9 cellular contexts compared by ENCODE assay signal in the genomic region with DNA sequence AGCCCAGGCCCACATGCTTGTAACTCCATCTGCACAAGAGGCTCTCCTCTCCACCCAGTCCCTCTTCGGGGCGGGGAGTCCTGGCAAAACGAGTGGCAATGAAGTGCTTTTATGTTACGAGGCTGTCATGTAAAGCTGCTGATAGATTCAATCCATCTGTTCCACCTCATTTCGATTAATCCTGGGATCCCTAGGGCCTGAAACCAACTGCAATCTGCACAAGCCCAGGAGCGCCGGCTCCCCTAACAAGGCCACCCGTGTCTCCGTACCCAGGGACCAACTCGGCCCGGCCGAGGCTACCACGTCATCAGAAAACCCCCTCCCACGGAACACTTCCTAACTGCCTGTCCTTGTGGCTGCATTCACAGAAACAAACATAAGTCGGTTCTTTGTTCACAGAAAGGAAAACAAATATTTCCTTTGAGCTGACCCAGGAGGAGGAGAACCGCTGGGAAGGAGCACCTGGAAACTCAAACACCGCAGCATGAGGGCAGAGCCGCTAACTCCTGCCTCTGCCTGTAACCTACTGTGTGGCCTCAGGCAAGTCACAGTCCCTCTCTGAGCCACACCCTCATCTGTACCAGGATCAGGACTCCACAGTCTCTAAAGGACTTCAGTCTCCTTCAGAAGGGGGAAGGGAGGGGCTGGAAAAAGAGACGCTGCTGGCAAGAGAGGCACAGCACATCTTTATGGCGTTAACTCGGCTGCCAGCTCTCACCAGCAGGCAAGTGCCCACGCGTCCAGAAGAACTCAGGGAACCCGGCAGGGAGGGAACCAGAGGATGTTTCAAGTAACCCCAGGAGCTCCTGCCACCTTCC. TPM values are rescaled to one million over a fixed set of nuclear protein-coding genes. Genes with fewer than 3 reads are reported as not detected.
A peak's percentile ranks its signal among the peaks of the same experiment; 100 is the strongest.
DNase-seq lines count a peak whose midpoint lies in the region; ATAC-seq and TF ChIP-seq lines count a peak whose summit lies in the region.
"Had no signal": no experiment of that assay in that cellular context is flagged by ENCODE, and none has a peak within 500 bp of the region (broad histone marks: within the 10 kb centered on the region; RNA-seq: fewer than 3 reads in every experiment).

No MANE protein-coding gene starts in this region.

- H3K79me2 ChIP-seq in osteoblast (ENCODE audit: insufficient read depth, low read length): no peaks in the 10 kb centered on the region

- DNase-seq in DMS79 treated with DMSO at 0.1 percent for 48 hours (lab: John Stamatoyannopoulos, UW) (peak; percentile 99), NCI-H345 treated with DMSO at 0.1 percent for 48 hours (lab: John Stamatoyannopoulos, UW; ENCODE audit: unreplicated experiment) (peak; percentile 94), osteoblast (ENCODE audit: insufficient read length, low spot score, missing footprints) (peak; percentile 87), HFFc6 (no peak), globus pallidus (ENCODE audit: low spot score) (no peak)
- peak; percentile 60 for DNase-seq in activated naive CD8-positive, alpha-beta T cell treated with anti-CD3 and anti-CD28 coated beads, Interleukin-2, amount 50 U/mL, for 24 hours
- DNase-seq: gastrocnemius medialis had no signal

- peak overlapping the region; percentile 87 for H3K27ac Mint-ChIP-seq in activated naive CD8-positive, alpha-beta T cell treated with anti-CD3 and anti-CD28 coated beads, Interleukin-2, amount 50 U/mL, for 24 hours
- H3K27ac Mint-ChIP-seq in HFFc6: no peak overlapping the region

- H3K27me3 ChIP-seq in osteoblast (ENCODE audit: insufficient read depth, low read length): peaks cover 10% of the 10 kb centered on the region
- H3K27me3 ChIP-seq: gastrocnemius medialis had no signal

- H3K9me3 Mint-ChIP-seq in activated naive CD8-positive, alpha-beta T cell treated with anti-CD3 and anti-CD28 coated beads, Interleukin-2, amount 50 U/mL, for 24 hours: no peaks in the 10 kb centered on the region
- no peaks in the 10 kb centered on the region for H3K9me3 Mint-ChIP-seq in HFFc6

- H4K20me1 ChIP-seq in osteoblast (ENCODE audit: insufficient read depth, low read length): no peaks in the 10 kb centered on the region

- H3K4me2 ChIP-seq in osteoblast (ENCODE audit: insufficient read depth, low read length): no peak overlapping the region

- H3K36me3 ChIP-seq in osteoblast (ENCODE audit: insufficient read depth, low read length): no peaks in the 10 kb centered on the region
- H3K36me3 ChIP-seq: gastrocnemius medialis had no signal

- peak; percentile 15 for ATAC-seq in activated naive CD8-positive, alpha-beta T cell treated with anti-CD3 and anti-CD28 coated beads, Interleukin-2, amount 50 U/mL, for 24 hours
- no peak for ATAC-seq in GM21515 (IDR thresholded peaks at IDR 0.05; ENCODE audit: unreplicated experiment)
- ATAC-seq in HG03520 (IDR thresholded peaks at IDR 0.05; ENCODE audit: unreplicated experiment): no peak
- ATAC-seq: gastrocnemius medialis had no signal

- H2AFZ ChIP-seq in osteoblast (ENCODE audit: low read length): no peak overlapping the region

- no peaks in the 10 kb centered on the region for H3K9me3 ChIP-seq in osteoblast (ENCODE audit: low read depth, low read length)
- H3K9me3 ChIP-seq: gastrocnemius medialis had no signal

- no peaks in the 10 kb centered on the region for H3K4me1 ChIP-seq in osteoblast (ENCODE audit: insufficient read depth, low read length)
- H3K4me1 ChIP-seq: gastrocnemius medialis had no signal

- peak overlapping the region; percentile 42 for H3K4me3 Mint-ChIP-seq in activated naive CD8-positive, alpha-beta T cell treated with anti-CD3 and anti-CD28 coated beads, Interleukin-2, amount 50 U/mL, for 24 hours
- no peak overlapping the region for H3K4me3 Mint-ChIP-seq in HFFc6

- peaks cover 97% of the 10 kb centered on the region for H3K4me1 Mint-ChIP-seq in activated naive CD8-positive, alpha-beta T cell treated with anti-CD3 and anti-CD28 coated beads, Interleukin-2, amount 50 U/mL, for 24 hours
- peaks cover 12% of the 10 kb centered on the region for H3K4me1 Mint-ChIP-seq in HFFc6 (ENCODE audit: low read depth)

- TF ChIP-seq CTCF in osteoblast (IDR thresholded peaks at IDR 0.05; ENCODE audit: extremely low read depth, low read depth, low read length) (no peak), HFFc6 (IDR thresholded peaks at IDR 0.05) (no peak)

- no peak overlapping the region for H3K27ac ChIP-seq in osteoblast (ENCODE audit: low read depth, low read length)
- H3K27ac ChIP-seq: gastrocnemius medialis had no signal

- peaks cover 3% of the 10 kb centered on the region for H3K36me3 Mint-ChIP-seq in activated naive CD8-positive, alpha-beta T cell treated with anti-CD3 and anti-CD28 coated beads, Interleukin-2, amount 50 U/mL, for 24 hours (ENCODE audit: low read depth)
- no peaks in the 10 kb centered on the region for H3K36me3 Mint-ChIP-seq in HFFc6 (ENCODE audit: low read depth)

- no peak overlapping the region for H3K4me3 ChIP-seq in osteoblast (ENCODE audit: insufficient read depth, low read length)
- H3K4me3 ChIP-seq: gastrocnemius medialis had no signal

- H3K27me3 Mint-ChIP-seq in activated naive CD8-positive, alpha-beta T cell treated with anti-CD3 and anti-CD28 coated beads, Interleukin-2, amount 50 U/mL, for 24 hours: no peaks in the 10 kb centered on the region
- H3K27me3 Mint-ChIP-seq in HFFc6 (ENCODE audit: insufficient read depth): peaks cover 56% of the 10 kb centered on the region

RNA-seq across cellular contexts. Expression of a gene that starts 47.8 kb away (rescaled TPM):
- 0.29 and 0.36 TPM in 2 replicates for total RNA-seq in osteoblast
- total RNA-seq in HFFc6 (2021; fragmentation: NEBNext Ultra II Directional; extraction: Animal tissue kit (Norgen Biotek cat#: 25700)): under 1 TPM in 3 of 6 experiments, not detected in 3; 0.09 to 0.61 (median 0.19) TPM

Comparison
In these comparisons a context has a peak if more than half of its experiments do, and no peak if none do; other contexts are left out.
1. DNase-seq: peak in DMS79 treated with DMSO at 0.1 percent for 48 hours (single experiment), NCI-H345 treated with DMSO at 0.1 percent for 48 hours (single experiment), activated naive CD8-positive, alpha-beta T cell treated with anti-CD3 and anti-CD28 coated beads, Interleukin-2, amount 50 U/mL, for 24 hours (single experiment) and osteoblast (single experiment); none in HFFc6 (single experiment) and globus pallidus (single experiment).